1 cellular context compared by ENCODE assay signal in genomic region chr18:9614401-9615279, GRCh38.
TF ChIP-seq lines count a peak whose summit lies in the region.

Gene PPP4R1, minus strand, starts transcription at chr18:9614559. Its CDS starts 75 bp downstream, at chr18:9614484.

TF ChIP-seq in HepG2, 621 proteins besides CTCF, POLR2A, EP300 and RAD21 (continued from another document and continues in another):
- TF ChIP-seq, protein P1, sequence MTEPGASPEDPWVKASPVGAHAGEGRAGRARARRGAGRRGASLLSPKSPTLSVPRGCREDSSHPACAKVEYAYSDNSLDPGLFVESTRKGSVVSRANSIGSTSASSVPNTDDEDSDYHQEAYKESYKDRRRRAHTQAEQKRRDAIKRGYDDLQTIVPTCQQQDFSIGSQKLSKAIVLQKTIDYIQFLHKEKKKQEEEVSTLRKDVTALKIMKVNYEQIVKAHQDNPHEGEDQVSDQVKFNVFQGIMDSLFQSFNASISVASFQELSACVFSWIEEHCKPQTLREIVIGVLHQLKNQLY (CRISPR knock-in tag; IDR thresholded peaks at IDR 0.05): no peak
- TF ChIP-seq GABPB1 (CRISPR knock-in tag; IDR thresholded peaks at IDR 0.05) (peak; percentile 53), ARNT2 (CRISPR knock-in tag; IDR thresholded peaks at IDR 0.05; ENCODE audit: low read depth) (peak; percentile 60; the same call in 1 of the 2 replicates), MED8 (CRISPR knock-in tag; IDR thresholded peaks at IDR 0.05; ENCODE audit: insufficient replicate concordance) (no peak), BORCS8-MEF2B (CRISPR knock-in tag; IDR thresholded peaks at IDR 0.05) (no peak; the same call in 1 of the 2 replicates), GFI1 (CRISPR knock-in tag; IDR thresholded peaks at IDR 0.05; ENCODE audit: borderline replicate concordance) (no peak), FOXK1 (CRISPR knock-in tag; IDR thresholded peaks at IDR 0.05; ENCODE audit: borderline replicate concordance, low read depth) (no peak), ZNF20 (CRISPR knock-in tag; IDR thresholded peaks at IDR 0.05) (no peak), ZNF34 (CRISPR knock-in tag; IDR thresholded peaks at IDR 0.05; ENCODE audit: borderline replicate concordance) (0 out of 2 replicates have a peak, but pooled peaks have one; percentile 30), ZNF256 (CRISPR knock-in tag; conservative IDR thresholded peaks at IDR 0.05) (no peak), CAMTA2 (CRISPR knock-in tag; IDR thresholded peaks at IDR 0.05; ENCODE audit: borderline replicate concordance) (no peak), TAF15 (IDR thresholded peaks at IDR 0.05; ENCODE audit: low read depth, low read length, poor library complexity, severe bottlenecking) (no peak), AKAP8 (CRISPR knock-in tag; IDR thresholded peaks at IDR 0.05) (no peak), ASH2L (IDR thresholded peaks at IDR 0.05; ENCODE audit: insufficient read length, low read depth, low read length) (no peak), POLR2G (IDR thresholded peaks at IDR 0.05; ENCODE audit: low read depth, low read length) (peak; percentile 59), SIX4 (CRISPR knock-in tag; IDR thresholded peaks at IDR 0.05) (no peak), SOX13 (IDR thresholded peaks at IDR 0.05) (no peak), SOX13 (CRISPR knock-in tag; conservative IDR thresholded peaks at IDR 0.05 in 1 of 2, IDR thresholded peaks at IDR 0.05 in 1 of 2) (0 out of 4 replicates have a peak, but pooled peaks of 1 of the 2 experiments have one; percentile 8), NCOA5 (CRISPR knock-in tag; IDR thresholded peaks at IDR 0.05) (no peak), ATF7 (IDR thresholded peaks at IDR 0.05) (no peak), ATF7 (CRISPR knock-in tag; IDR thresholded peaks at IDR 0.05) (no peak), SKI (IDR thresholded peaks at IDR 0.05; ENCODE audit: partially characterized antibody) (no peak), DNMT1 (CRISPR knock-in tag; IDR thresholded peaks at IDR 0.05) (no peak), KDM1A (CRISPR knock-in tag; IDR thresholded peaks at IDR 0.05) (no peak), PAX8 (CRISPR knock-in tag; IDR thresholded peaks at IDR 0.05; ENCODE audit: borderline replicate concordance) (no peak), GATA4 (IDR thresholded peaks at IDR 0.05; ENCODE audit: borderline replicate concordance, low read depth) (no peak), HNF1A (IDR thresholded peaks at IDR 0.05; ENCODE audit: low read depth) (no peak), HNF1A (CRISPR knock-in tag; IDR thresholded peaks at IDR 0.05; ENCODE audit: borderline replicate concordance) (0 out of 2 replicates have a peak, but pooled peaks have one; percentile 29), ZNF563 (CRISPR knock-in tag; IDR thresholded peaks at IDR 0.05) (no peak), ZNF44 (CRISPR knock-in tag; IDR thresholded peaks at IDR 0.05) (no peak), KLF12 (CRISPR knock-in tag; IDR thresholded peaks at IDR 0.05; ENCODE audit: borderline replicate concordance) (peak; percentile 75; the same call in 1 of the 2 replicates), ZBTB39 (CRISPR knock-in tag; IDR thresholded peaks at IDR 0.05) (no peak), ZNF430 (CRISPR knock-in tag; IDR thresholded peaks at IDR 0.05) (peak; percentile 36; the same call in 1 of the 2 replicates), ZNF543 (CRISPR knock-in tag; IDR thresholded peaks at IDR 0.05) (no peak), NRL (CRISPR knock-in tag; IDR thresholded peaks at IDR 0.05; ENCODE audit: borderline replicate concordance) (no peak; the same call in 1 of the 2 replicates), REXO4 (CRISPR knock-in tag; IDR thresholded peaks at IDR 0.05; ENCODE audit: borderline replicate concordance) (no peak), ZNF232 (CRISPR knock-in tag; IDR thresholded peaks at IDR 0.05; ENCODE audit: borderline replicate concordance) (0 out of 2 replicates have a peak, but pooled peaks have one; percentile 39), SCMH1 (CRISPR knock-in tag; IDR thresholded peaks at IDR 0.05; ENCODE audit: borderline replicate concordance) (no peak), PAWR (CRISPR knock-in tag; IDR thresholded peaks at IDR 0.05; ENCODE audit: borderline replicate concordance) (no peak)
- TF ChIP-seq, protein P2, sequence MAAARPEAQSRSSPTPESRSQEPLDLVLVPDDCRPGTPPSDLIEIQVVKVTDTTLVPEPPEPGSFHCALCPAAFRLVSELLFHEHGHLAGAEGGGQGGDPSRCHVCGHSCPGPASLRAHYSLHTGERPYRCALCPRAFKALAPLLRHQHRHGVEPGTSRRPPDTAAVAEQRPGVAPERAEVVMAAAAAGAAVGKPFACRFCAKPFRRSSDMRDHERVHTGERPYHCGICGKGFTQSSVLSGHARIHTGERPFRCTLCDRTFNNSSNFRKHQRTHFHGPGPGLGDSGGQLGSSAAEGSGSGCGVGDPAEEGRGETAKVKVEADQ (CRISPR knock-in tag; IDR thresholded peaks at IDR 0.05; ENCODE audit: borderline replicate concordance): no peak; the same call in 1 of the 2 replicates
- TF ChIP-seq, protein P3, sequence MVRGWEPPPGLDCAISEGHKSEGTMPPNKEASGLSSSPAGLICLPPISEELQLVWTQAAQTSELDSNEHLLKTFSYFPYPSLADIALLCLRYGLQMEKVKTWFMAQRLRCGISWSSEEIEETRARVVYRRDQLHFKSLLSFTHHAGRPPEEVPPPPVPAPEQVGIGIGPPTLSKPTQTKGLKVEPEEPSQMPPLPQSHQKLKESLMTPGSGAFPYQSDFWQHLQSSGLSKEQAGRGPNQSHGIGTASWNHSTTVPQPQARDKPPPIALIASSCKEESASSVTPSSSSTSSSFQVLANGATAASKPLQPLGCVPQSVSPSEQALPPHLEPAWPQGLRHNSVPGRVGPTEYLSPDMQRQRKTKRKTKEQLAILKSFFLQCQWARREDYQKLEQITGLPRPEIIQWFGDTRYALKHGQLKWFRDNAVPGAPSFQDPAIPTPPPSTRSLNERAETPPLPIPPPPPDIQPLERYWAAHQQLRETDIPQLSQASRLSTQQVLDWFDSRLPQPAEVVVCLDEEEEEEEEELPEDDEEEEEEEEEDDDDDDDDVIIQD (CRISPR knock-in tag; IDR thresholded peaks at IDR 0.05; ENCODE audit: low read depth): no peak
- TF ChIP-seq, protein P4, sequence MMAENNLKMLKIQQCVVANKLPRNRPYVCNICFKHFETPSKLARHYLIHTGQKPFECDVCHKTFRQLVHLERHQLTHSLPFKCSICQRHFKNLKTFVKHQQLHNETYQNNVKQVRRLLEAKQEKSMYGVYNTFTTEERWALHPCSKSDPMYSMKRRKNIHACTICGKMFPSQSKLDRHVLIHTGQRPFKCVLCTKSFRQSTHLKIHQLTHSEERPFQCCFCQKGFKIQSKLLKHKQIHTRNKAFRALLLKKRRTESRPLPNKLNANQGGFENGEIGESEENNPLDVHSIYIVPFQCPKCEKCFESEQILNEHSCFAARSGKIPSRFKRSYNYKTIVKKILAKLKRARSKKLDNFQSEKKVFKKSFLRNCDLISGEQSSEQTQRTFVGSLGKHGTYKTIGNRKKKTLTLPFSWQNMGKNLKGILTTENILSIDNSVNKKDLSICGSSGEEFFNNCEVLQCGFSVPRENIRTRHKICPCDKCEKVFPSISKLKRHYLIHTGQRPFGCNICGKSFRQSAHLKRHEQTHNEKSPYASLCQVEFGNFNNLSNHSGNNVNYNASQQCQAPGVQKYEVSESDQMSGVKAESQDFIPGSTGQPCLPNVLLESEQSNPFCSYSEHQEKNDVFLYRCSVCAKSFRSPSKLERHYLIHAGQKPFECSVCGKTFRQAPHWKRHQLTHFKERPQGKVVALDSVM (CRISPR knock-in tag; IDR thresholded peaks at IDR 0.05): no peak
- TF ChIP-seq, protein P5, sequence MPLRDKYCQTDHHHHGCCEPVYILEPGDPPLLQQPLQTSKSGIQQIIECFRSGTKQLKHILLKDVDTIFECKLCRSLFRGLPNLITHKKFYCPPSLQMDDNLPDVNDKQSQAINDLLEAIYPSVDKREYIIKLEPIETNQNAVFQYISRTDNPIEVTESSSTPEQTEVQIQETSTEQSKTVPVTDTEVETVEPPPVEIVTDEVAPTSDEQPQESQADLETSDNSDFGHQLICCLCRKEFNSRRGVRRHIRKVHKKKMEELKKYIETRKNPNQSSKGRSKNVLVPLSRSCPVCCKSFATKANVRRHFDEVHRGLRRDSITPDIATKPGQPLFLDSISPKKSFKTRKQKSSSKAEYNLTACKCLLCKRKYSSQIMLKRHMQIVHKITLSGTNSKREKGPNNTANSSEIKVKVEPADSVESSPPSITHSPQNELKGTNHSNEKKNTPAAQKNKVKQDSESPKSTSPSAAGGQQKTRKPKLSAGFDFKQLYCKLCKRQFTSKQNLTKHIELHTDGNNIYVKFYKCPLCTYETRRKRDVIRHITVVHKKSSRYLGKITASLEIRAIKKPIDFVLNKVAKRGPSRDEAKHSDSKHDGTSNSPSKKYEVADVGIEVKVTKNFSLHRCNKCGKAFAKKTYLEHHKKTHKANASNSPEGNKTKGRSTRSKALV (CRISPR knock-in tag; IDR thresholded peaks at IDR 0.05): no peak
